In genomic region chr2:241540766-241541561, GRCh38 we compare ENCODE assay signal across 7 cellular contexts. TPM values are rescaled to one million over a fixed set of nuclear protein-coding genes. Genes with fewer than 3 reads are reported as not detected.
DNase-seq lines count a peak whose midpoint lies in the region; ATAC-seq, FAIRE-seq and TF ChIP-seq lines count a peak whose summit lies in the region.

No MANE protein-coding gene starts in this region.

- H3K27ac ChIP-seq in GM23338 (ENCODE audit: low read depth): no peak overlapping the region
- H3K27ac ChIP-seq in SK-N-SH (ENCODE audit: low read depth in 2 of 2, low read length in 1 of 2): no peak overlapping the region
- peak overlapping the region in 3 of 10 donors; percentile 17 to 51 (median 42) for H3K27ac ChIP-seq in heart right ventricle

- DNase-seq in GM23338 (ENCODE audit: low spot score) (peak; percentile 90), SK-N-SH (peak; percentile 90), heart right ventricle (peak in 1 of 2 donors; percentile 61), retina (peak; percentile 65), urothelium cell line (ENCODE audit: low spot score) (peak; percentile 79)
- peak; percentile 80 for DNase-seq in activated naive CD8-positive, alpha-beta T cell treated with anti-CD3 and anti-CD28 coated beads, Interleukin-2, amount 10 ng/mL, durations not matched to agents 7 days and 5 days

- ATAC-seq in GM23338: peak; percentile 83
- peak; percentile 68 for ATAC-seq in activated naive CD8-positive, alpha-beta T cell treated with anti-CD3 and anti-CD28 coated beads, Interleukin-2, amount 10 ng/mL, durations not matched to agents 7 days and 5 days (ENCODE audit: low read depth)
- ATAC-seq in heart right ventricle: peak; percentile 30 to 77 (median 67)
- no peak for ATAC-seq in GM21786 (IDR thresholded peaks at IDR 0.05; ENCODE audit: unreplicated experiment)

- H3K9ac ChIP-seq in SK-N-SH: no peak overlapping the region

- H3K27me3 Mint-ChIP-seq in GM23338 (ENCODE audit: insufficient read depth, low read depth, poor library complexity): peaks cover 36% of the 10 kb centered on the region
- peaks cover 14% of the 10 kb centered on the region for H3K27me3 Mint-ChIP-seq in activated naive CD8-positive, alpha-beta T cell treated with anti-CD3 and anti-CD28 coated beads, Interleukin-2, amount 10 ng/mL, durations not matched to agents 7 days and 5 days

- TF ChIP-seq CTCF in GM23338 (conservative IDR thresholded peaks at IDR 0.05; ENCODE audit: low read depth in 2 of 2) (no peak), SK-N-SH (IDR thresholded peaks at IDR 0.05) (no peak), heart right ventricle (IDR thresholded peaks at IDR 0.05) (no peak)

- no peak for TF ChIP-seq EP300 in SK-N-SH (IDR thresholded peaks at IDR 0.05; ENCODE audit: borderline replicate concordance in 1 of 2, low read depth in 1 of 2, low read length in 1 of 2)

- CTCF ChIA-PET in SK-N-SH (lab: Yijun Ruan, JAX): interaction anchor here (1.0 to 2.2 kb wide), 2 partner anchors 58 to 118 kb away, joined by 4 to 7 read pairs; no protein-coding TSS in a partner anchor

- 45% methylated on average over 23 of the region's 68 CpGs for WGBS in SK-N-SH (ENCODE audit: low lambda C conversion rate)
- 10% methylated on average over 58 to 68 of the region's 68 CpGs for WGBS in heart right ventricle, 2 donors

- H4K20me1 ChIP-seq in GM23338 (replicated peaks; ENCODE audit: insufficient read depth) (no peaks in the 10 kb centered on the region), SK-N-SH (ENCODE audit: insufficient read depth) (no peaks in the 10 kb centered on the region)

- H3K36me3 Mint-ChIP-seq in GM23338 (ENCODE audit: low read depth): no peaks in the 10 kb centered on the region; the same call in 2 of the 3 replicates
- H3K36me3 Mint-ChIP-seq in activated naive CD8-positive, alpha-beta T cell treated with anti-CD3 and anti-CD28 coated beads, Interleukin-2, amount 10 ng/mL, durations not matched to agents 7 days and 5 days: no peaks in the 10 kb centered on the region

- POLR2A ChIA-PET in SK-N-SH (lab: Yijun Ruan, JAX): no interaction called here
- POLR2A ChIA-PET in activated naive CD8-positive, alpha-beta T cell treated with anti-CD3 and anti-CD28 coated beads, Interleukin-2, amount 10 ng/mL, durations not matched to agents 7 days and 5 days (lab: Charles Lee): no interaction called here

- H3K9me3 Mint-ChIP-seq in GM23338: no peaks in the 10 kb centered on the region
- H3K9me3 Mint-ChIP-seq in activated naive CD8-positive, alpha-beta T cell treated with anti-CD3 and anti-CD28 coated beads, Interleukin-2, amount 10 ng/mL, durations not matched to agents 7 days and 5 days: no peaks in the 10 kb centered on the region

- intact Hi-C loops in heart right ventricle (cut with DNase I): no loop called here

- H3K4me1 Mint-ChIP-seq in GM23338: peaks cover 11% of the 10 kb centered on the region; the same call in 2 of the 3 replicates
- H3K4me1 Mint-ChIP-seq in activated naive CD8-positive, alpha-beta T cell treated with anti-CD3 and anti-CD28 coated beads, Interleukin-2, amount 10 ng/mL, durations not matched to agents 7 days and 5 days: peaks cover 2% of the 10 kb centered on the region

- H3K79me2 ChIP-seq in GM23338 (replicated peaks; ENCODE audit: insufficient read depth) (no peaks in the 10 kb centered on the region), SK-N-SH (ENCODE audit: insufficient read depth) (no peaks in the 10 kb centered on the region)

- H3K9me2 ChIP-seq in GM23338 (ENCODE audit: insufficient read depth): no peaks in the 10 kb centered on the region
- no peaks in the 10 kb centered on the region for H3K9me2 ChIP-seq in SK-N-SH

- FAIRE-seq in urothelium cell line (lab: Jason Lieb, UNC): peak; percentile 79

- no peaks in the 10 kb centered on the region; the same call in 1 of the 2 replicates for H3F3A ChIP-seq in GM23338 (replicated peaks; ENCODE audit: low read depth)
- H3F3A ChIP-seq in SK-N-SH (replicated peaks; ENCODE audit: insufficient read depth): peaks cover 6% of the 10 kb centered on the region

- peak overlapping the region; percentile 97 for H2AFZ ChIP-seq in GM23338
- no peak overlapping the region for H2AFZ ChIP-seq in SK-N-SH (ENCODE audit: low read depth)

- H3K36me3 ChIP-seq in GM23338 (ENCODE audit: insufficient read depth) (no peaks in the 10 kb centered on the region), SK-N-SH (replicated peaks in 1 of 2; ENCODE audit: control insufficient read depth in 1 of 2, insufficient read depth in 2 of 2, low read length in 1 of 2) (no peaks in the 10 kb centered on the region), heart right ventricle (no peaks in the 10 kb centered on the region)

- TF ChIP-seq RAD21 in SK-N-SH (IDR thresholded peaks at IDR 0.05; ENCODE audit: low read length): no peak

- H3K27me3 ChIP-seq in GM23338 (ENCODE audit: insufficient read depth) (peaks cover 41% of the 10 kb centered on the region), SK-N-SH (ENCODE audit: insufficient read depth) (peaks cover 18% of the 10 kb centered on the region; the same call in 1 of the 2 replicates), heart right ventricle (peaks cover 0 to 36% (median 10%) of the 10 kb centered on the region in 7 donors)

- peak overlapping the region; percentile 88 for H3K4me2 ChIP-seq in GM23338
- H3K4me2 ChIP-seq in SK-N-SH: peak overlapping the region; percentile 82

- H3K4me3 Mint-ChIP-seq in GM23338: peak overlapping the region; percentile 75
- peak overlapping the region; percentile 52 for H3K4me3 Mint-ChIP-seq in activated naive CD8-positive, alpha-beta T cell treated with anti-CD3 and anti-CD28 coated beads, Interleukin-2, amount 10 ng/mL, durations not matched to agents 7 days and 5 days

- H3K9me3 ChIP-seq in SK-N-SH (no peaks in the 10 kb centered on the region), heart right ventricle (no peaks in the 10 kb centered on the region)

- peak overlapping the region; percentile 72 for H3K4me3 ChIP-seq in GM23338
- peak overlapping the region; percentile 32 to 35; a peak in 3 of 4 replicates for H3K4me3 ChIP-seq in SK-N-SH (ENCODE audit: low read depth in 2 of 2, low read length in 1 of 2)
- H3K4me3 ChIP-seq in heart right ventricle: peak overlapping the region in 9 of 10 donors; percentile 22 to 51 (median 41)

- H3K4me1 ChIP-seq in GM23338 (ENCODE audit: insufficient read depth) (peaks cover 5% of the 10 kb centered on the region; the same call in 1 of the 2 replicates), SK-N-SH (ENCODE audit: control insufficient read depth in 1 of 2, insufficient read depth in 2 of 2, low read depth in 1 of 2, low read length in 1 of 2) (peaks cover 0 to 8% of the 10 kb centered on the region in 2 experiments; a peak in 1 of 4 replicates), heart right ventricle (peaks cover 8 to 27% (median 17%) of the 10 kb centered on the region in 9 donors)

- H3K27ac Mint-ChIP-seq in GM23338: no peak overlapping the region
- no peak overlapping the region for H3K27ac Mint-ChIP-seq in activated naive CD8-positive, alpha-beta T cell treated with anti-CD3 and anti-CD28 coated beads, Interleukin-2, amount 10 ng/mL, durations not matched to agents 7 days and 5 days

TF ChIP-seq in GM23338, 12 proteins besides CTCF, POLR2A, EP300 and RAD21:
- peak; percentile 33; the same call in 1 of the 2 replicates for TF ChIP-seq POLR2AphosphoS5 (IDR thresholded peaks at IDR 0.05; ENCODE audit: low read depth)
- TF ChIP-seq ZNF114 (CRISPR knock-in tag; IDR thresholded peaks at IDR 0.05): no peak

TF ChIP-seq in SK-N-SH, 30 proteins besides CTCF, POLR2A, EP300 and RAD21 (continues in another document):
- TF ChIP-seq MAX (IDR thresholded peaks at IDR 0.05; ENCODE audit: low read depth): no peak
- TF ChIP-seq FOXM1 (IDR thresholded peaks at IDR 0.05; ENCODE audit: low read depth): no peak
- TF ChIP-seq RXRA (IDR thresholded peaks at IDR 0.05; ENCODE audit: borderline replicate concordance, low read depth): no peak

RNA-seq across cellular contexts. Expression of gene BOK, which starts 17.6 kb away (rescaled TPM):
- 33.4 and 36.7 TPM in 2 replicates for total RNA-seq in GM23338 (2014; rRNA removed; shearing (Covaris generic))
- polyA plus RNA-seq in GM23338 (2016; fragmentation: Nextera tagmentation; extraction: Ambion mirVana) (13.5 and 13.6 TPM in 2 replicates), SK-N-SH (2012; rRNA removed) (1.7 and 1.9 TPM in 2 replicates), heart right ventricle (10 to 100 TPM in 1 of 2 donors, 1 to 10 TPM in 1; 1.6 to 10.3 TPM)
- 0.62 and 1.3 TPM in 2 replicates for polyA plus RNA-seq in SK-N-SH (2012; cell fraction: cytosol; rRNA removed)
- 2.8 and 3.1 TPM in 2 replicates for polyA plus RNA-seq in SK-N-SH (2012; cell fraction: nucleus; rRNA removed)
- not detected for total RNA-seq in activated naive CD8-positive, alpha-beta T cell treated with anti-CD3 and anti-CD28 coated beads, Interleukin-2, amount 10 ng/mL, durations not matched to agents 7 days and 5 days
- total RNA-seq in heart right ventricle: 10 to 100 TPM in 1 of 10 donors, 1 to 10 TPM in 9; 2.3 to 15.6 (median 3.3) TPM

RNA-seq across cellular contexts. Expression of gene STK25, which starts 32.6 kb away (rescaled TPM):
- total RNA-seq in GM23338 (2014; rRNA removed; shearing (Covaris generic)): 275 and 304 TPM in 2 replicates
- polyA plus RNA-seq in GM23338 (2016; fragmentation: Nextera tagmentation; extraction: Ambion mirVana): 125 and 142 TPM in 2 replicates
- polyA plus RNA-seq in SK-N-SH (2012; rRNA removed): 236 and 268 TPM in 2 replicates
- 94.5 and 143 TPM in 2 replicates for polyA plus RNA-seq in SK-N-SH (2012; cell fraction: cytosol; rRNA removed)
- 855 and 923 TPM in 2 replicates for polyA plus RNA-seq in SK-N-SH (2012; cell fraction: nucleus; rRNA removed)
- 100 to 1,000 TPM; 156 to 162 TPM for total RNA-seq in activated naive CD8-positive, alpha-beta T cell treated with anti-CD3 and anti-CD28 coated beads, Interleukin-2, amount 10 ng/mL, durations not matched to agents 7 days and 5 days
- total RNA-seq in heart right ventricle: 100 to 1,000 TPM in 1 of 10 donors, 10 to 100 TPM in 9; 66.1 to 104 (median 81.9) TPM
- polyA plus RNA-seq in heart right ventricle: 100 to 1,000 TPM; 129 to 147 TPM
